In genomic region chr3:38034335-38034734, GRCh38 we compare ENCODE assay signal across 2 cellular contexts. TPM values are rescaled to one million over a fixed set of nuclear protein-coding genes. Genes with fewer than 3 reads are reported as not detected.
"Had no signal": no experiment of that assay in that cellular context is flagged by ENCODE, and none has a peak within 500 bp of the region (broad histone marks: within the 10 kb centered on the region; RNA-seq: fewer than 3 reads in every experiment).

No MANE protein-coding gene starts in this region.

RNA-seq across cellular contexts. Expression of gene DLEC1, which starts 4.7 kb away (rescaled TPM):
- total RNA-seq: PC-3, SJSA1 had no signal
